ENCODE assay signal across 14 cellular contexts in the genomic region with DNA sequence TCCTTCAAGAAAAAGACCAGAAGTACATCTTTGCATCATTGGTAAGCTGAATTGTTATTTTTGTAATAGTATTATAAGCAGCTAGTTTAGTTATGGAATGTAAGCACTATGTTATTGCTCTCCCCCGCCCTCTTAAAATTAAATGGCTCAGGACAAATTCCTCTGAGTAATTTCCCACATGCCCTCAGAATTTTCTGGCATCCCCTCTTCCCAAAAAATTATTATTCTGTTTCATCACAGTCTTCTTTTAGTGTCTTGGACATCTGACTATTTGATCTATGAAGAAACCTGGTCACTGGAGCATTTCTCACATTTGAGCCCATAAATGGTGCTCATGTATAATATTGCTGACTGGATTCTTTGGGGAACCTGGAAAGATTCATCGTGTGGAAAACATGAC.
DNase-seq lines count a peak whose midpoint lies in the region; ATAC-seq and TF ChIP-seq lines count a peak whose summit lies in the region.
"Had no signal": no experiment of that assay in that cellular context is flagged by ENCODE, and none has a peak within 500 bp of the region (broad histone marks: within the 10 kb centered on the region; RNA-seq: fewer than 3 reads in every experiment).

No MANE protein-coding gene starts in this region.

- peak overlapping the region; percentile 72 for H3K9ac ChIP-seq in mesenchymal stem cell (ENCODE audit: low read length)

- TF ChIP-seq EP300 in stomach (IDR thresholded peaks at IDR 0.05): no peak

- no peaks in the 10 kb centered on the region for H3K27me3 ChIP-seq in mesenchymal stem cell (ENCODE audit: control insufficient read depth in 1 of 2, insufficient read depth in 1 of 2, low read length in 2 of 2)
- no peaks in the 10 kb centered on the region for H3K27me3 ChIP-seq in stomach
- H3K27me3 ChIP-seq: body of pancreas, MG63 had no signal

- no peak for TF ChIP-seq CTCF in stomach (IDR thresholded peaks at IDR 0.05)

- H3K4ac ChIP-seq in mesenchymal stem cell (ENCODE audit: low read depth in 1 of 2, low read length in 2 of 2): no peak overlapping the region

- H3K4me1 Mint-ChIP-seq in activated naive CD8-positive, alpha-beta T cell (ENCODE audit: low read depth): peaks cover 26% of the 10 kb centered on the region

- 100% methylated on average over 1 of the region's 2 CpGs for WGBS in mesenchymal stem cell
- WGBS in stomach, 5 donors: 68 to 88% (median 83%) methylated on average over 2 of the region's 2 CpGs

- peaks cover 7% of the 10 kb centered on the region for H3K36me3 Mint-ChIP-seq in activated naive CD8-positive, alpha-beta T cell

- TF ChIP-seq POLR2A in stomach (IDR thresholded peaks at IDR 0.05): no peak

- peak overlapping the region; percentile 59 for H3K27ac Mint-ChIP-seq in activated naive CD8-positive, alpha-beta T cell

- H2BK120ac ChIP-seq in mesenchymal stem cell (ENCODE audit: low read depth, low read length): no peak overlapping the region

- no peak overlapping the region for H2BK12ac ChIP-seq in mesenchymal stem cell (ENCODE audit: low read length in 2 of 2)

- H3K79me1 ChIP-seq in mesenchymal stem cell (replicated peaks; ENCODE audit: low read length, poor library complexity, severe bottlenecking): peaks cover 17% of the 10 kb centered on the region

- intact Hi-C loops in stomach (cut with DNase I; ENCODE audit: low total_unique reads): no loop called here

- H2AFZ ChIP-seq in mesenchymal stem cell (ENCODE audit: low read depth, low read length): no peak overlapping the region

- H3K4me1 ChIP-seq in mesenchymal stem cell (ENCODE audit: control insufficient read depth, insufficient read depth, low read depth, low read length): no peaks in the 10 kb centered on the region
- peaks cover 12 to 59% (median 35%) of the 10 kb centered on the region in 4 donors for H3K4me1 ChIP-seq in stomach

- no peak overlapping the region for H3K14ac ChIP-seq in mesenchymal stem cell (ENCODE audit: low read length in 2 of 2)

- H3K9me3 ChIP-seq in mesenchymal stem cell (ENCODE audit: control insufficient read depth, low read length) (no peaks in the 10 kb centered on the region), stomach (no peaks in the 10 kb centered on the region)
- H3K9me3 ChIP-seq: body of pancreas, MG63 had no signal

- ATAC-seq in GM19351 (IDR thresholded peaks at IDR 0.05; ENCODE audit: unreplicated experiment): no peak
- ATAC-seq: body of pancreas, Panc1 had no signal

- H4K91ac ChIP-seq in mesenchymal stem cell (ENCODE audit: low read length): no peak overlapping the region

- no peak overlapping the region for H3K23ac ChIP-seq in mesenchymal stem cell (ENCODE audit: low read length in 2 of 2)

- peak; percentile 30 for DNase-seq in EL
- DNase-seq in mesenchymal stem cell: no peak
- DNase-seq in stomach: no peak
- DNase-seq in hippocampal formation (lab: John Stamatoyannopoulos, UW): no peak
- no peak for DNase-seq in cerebellar cortex (ENCODE audit: low spot score)
- DNase-seq: activated CD8-positive, alpha-beta memory T cell treated with anti-CD3 and anti-CD28 coated beads, Interleukin-2, amount 50 U/mL, for 4 hours; body of pancreas; islet precursor cell; MG63; NCI-H446 had no signal

- H3K4me2 ChIP-seq in mesenchymal stem cell (ENCODE audit: low read length, poor library complexity, severe bottlenecking): no peak overlapping the region

- H3K27me3 Mint-ChIP-seq in activated naive CD8-positive, alpha-beta T cell: no peaks in the 10 kb centered on the region

- no peak overlapping the region for H4K8ac ChIP-seq in mesenchymal stem cell (ENCODE audit: low read length)

- H3K18ac ChIP-seq in mesenchymal stem cell (ENCODE audit: low read depth in 1 of 2, low read length in 2 of 2): no peak overlapping the region

- H3K36me3 ChIP-seq in mesenchymal stem cell (ENCODE audit: control insufficient read depth in 1 of 2, insufficient read depth in 2 of 2, low read depth in 1 of 2, low read length in 2 of 2): peaks cover 27 to 93% of the 10 kb centered on the region in 2 experiments
- peaks cover 65 to 100% (median 97%) of the 10 kb centered on the region in 4 donors for H3K36me3 ChIP-seq in stomach

- H2AK5ac ChIP-seq in mesenchymal stem cell (ENCODE audit: low read length, severe bottlenecking): no peak overlapping the region

- H3K27ac ChIP-seq in mesenchymal stem cell (ENCODE audit: low read length, poor library complexity, severe bottlenecking): no peak overlapping the region
- H3K27ac ChIP-seq in stomach: peak overlapping the region in 4 of 5 donors; percentile 68 to 78 (median 72)
- H3K27ac ChIP-seq: epithelial cell of prostate had no signal

- no peak overlapping the region for H3K4me3 Mint-ChIP-seq in activated naive CD8-positive, alpha-beta T cell

- no peak overlapping the region for H2BK15ac ChIP-seq in mesenchymal stem cell (ENCODE audit: low read depth, poor library complexity, severe bottlenecking)

- no peaks in the 10 kb centered on the region for H3K9me3 Mint-ChIP-seq in activated naive CD8-positive, alpha-beta T cell (ENCODE audit: low read depth)

- H3K4me3 ChIP-seq in mesenchymal stem cell (ENCODE audit: insufficient read depth in 1 of 2, low read depth in 1 of 2, low read length in 2 of 2) (no peak overlapping the region), stomach (no peak overlapping the region)
- H3K4me3 ChIP-seq: body of pancreas, MG63 had no signal

- no peak overlapping the region for H2BK5ac ChIP-seq in mesenchymal stem cell (ENCODE audit: low read depth, low read length, poor library complexity, severe bottlenecking)
